Comparison of ENCODE assay signal across 23 cellular contexts in the genomic region with DNA sequence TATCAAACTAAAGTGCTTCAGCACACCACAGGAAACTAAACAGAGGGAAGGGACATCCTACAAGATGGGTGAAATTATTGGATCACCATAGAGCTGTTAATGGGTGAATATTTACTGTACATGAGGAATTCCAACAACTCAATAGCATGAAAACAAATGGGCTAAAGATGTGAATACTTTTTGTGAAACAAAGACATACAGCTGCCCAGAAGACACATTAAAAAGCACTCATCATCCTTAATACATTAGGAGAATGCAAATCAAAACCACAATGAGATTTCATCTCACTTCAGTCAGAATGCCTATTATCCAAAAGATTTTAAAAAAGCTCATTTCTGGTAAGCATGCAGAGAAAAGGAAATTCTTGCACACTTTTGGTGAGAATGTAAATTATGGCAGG.
"Had no signal": no experiment of that assay in that cellular context is flagged by ENCODE, and none has a peak within 500 bp of the region (broad histone marks: within the 10 kb centered on the region; RNA-seq: fewer than 3 reads in every experiment).

No MANE protein-coding gene starts in this region.

- DNase-seq: activated CD4-positive, alpha-beta T cell treated with anti-CD3 and anti-CD28 coated beads for 48 hours; activated CD4-positive, alpha-beta T cell treated with anti-CD3 and anti-CD28 coated beads, Interleukin-2, amount 50 U/mL, for 4 hours; activated CD4-positive, CD25-positive, alpha-beta regulatory T cell treated with anti-CD3 and anti-CD28 coated beads, Interleukin-2, amount 50 U/mL, for 72 hours; activated CD8-positive, alpha-beta memory T cell treated with anti-CD3 and anti-CD28 coated beads, Interleukin-2, amount 50 U/mL, for 48 hours; activated CD8-positive, alpha-beta T cell treated with anti-CD3 and anti-CD28 coated beads, Interleukin-2, amount 10 ng/mL, durations not matched to agents 7 days and 5 days; activated naive CD4-positive, alpha-beta T cell treated with anti-CD3 and anti-CD28 coated beads, Interleukin-2, amount 50 U/mL, for 16 hours; activated naive CD8-positive, alpha-beta T cell treated with anti-CD3 and anti-CD28 coated beads, Interleukin-2, amount 10 ng/mL, durations not matched to agents 7 days and 5 days; activated T-cell treated with anti-CD3 and anti-CD28 coated beads, Interleukin-2, amount 50 U/mL, for 1 hour; adrenal gland; anterior cingulate cortex; MV-4-11; NCI-H1092 treated with DMSO at 0.1 percent for 48 hours; NCI-H1417 treated with DMSO at 0.1 percent for 48 hours; NCI-H1694; NCI-H2029; NCI-H2107; NCI-H2171 treated with DMSO at 0.1 percent for 48 hours; NCI-H226; NCI-H526; NCI-H774; Peyer's patch; Right ventricle myocardium superior; SJCRH30 had no signal
